Comparison of ENCODE assay signal across 1 cellular context in genomic region chr10:69315100-69315542, GRCh38.
A peak's percentile ranks its signal among the peaks of the same experiment; 100 is the strongest.
TF ChIP-seq lines count a peak whose summit lies in the region.

No MANE protein-coding gene starts in this region.

TF ChIP-seq in K562, 482 proteins besides CTCF, POLR2A, EP300 and RAD21 (continued from another document and continues in another):
- no peak for TF ChIP-seq THRB (CRISPR knock-in tag; conservative IDR thresholded peaks at IDR 0.05)
- no peak for TF ChIP-seq ZNF696 (CRISPR knock-in tag; conservative IDR thresholded peaks at IDR 0.05)
- TF ChIP-seq ZNF146 (CRISPR knock-in tag; IDR thresholded peaks at IDR 0.05; ENCODE audit: unreplicated experiment), result no peak
- TF ChIP-seq ZNF217 (CRISPR knock-in tag; IDR thresholded peaks at IDR 0.05), result no peak
- no peak for TF ChIP-seq ZFP36 (IDR thresholded peaks at IDR 0.05; ENCODE audit: low read depth, low read length, partially characterized antibody)
- no peak for TF ChIP-seq ZNF778 (CRISPR knock-in tag; IDR thresholded peaks at IDR 0.05)
- no peak for TF ChIP-seq RFX7 (CRISPR knock-in tag; IDR thresholded peaks at IDR 0.05)
- TF ChIP-seq MTF1 (CRISPR knock-in tag; IDR thresholded peaks at IDR 0.05; ENCODE audit: borderline replicate concordance), result 0 out of 2 replicates have a peak, but pooled peaks have one; percentile 20
- 0 out of 2 replicates have a peak, but pooled peaks have one; percentile 23 for TF ChIP-seq MYNN (IDR thresholded peaks at IDR 0.05)
- no peak for TF ChIP-seq MYNN (CRISPR knock-in tag; IDR thresholded peaks at IDR 0.05)
- no peak for TF ChIP-seq ZNF717 (CRISPR knock-in tag; IDR thresholded peaks at IDR 0.05)
- TF ChIP-seq ZSCAN29 (IDR thresholded peaks at IDR 0.05), result no peak
- no peak for TF ChIP-seq SMAD3 (CRISPR knock-in tag; conservative IDR thresholded peaks at IDR 0.05)
- no peak for TF ChIP-seq DLX4 (CRISPR knock-in tag; IDR thresholded peaks at IDR 0.05)
- 0 out of 2 replicates have a peak, but pooled peaks have one; percentile 15 for TF ChIP-seq ZNF324 (CRISPR knock-in tag; IDR thresholded peaks at IDR 0.05)
- TF ChIP-seq MAFF (IDR thresholded peaks at IDR 0.05; ENCODE audit: low read length), result no peak
- 0 out of 2 replicates have a peak, but pooled peaks have one; percentile 35 for TF ChIP-seq E2F3 (CRISPR knock-in tag; IDR thresholded peaks at IDR 0.05)
- no peak for TF ChIP-seq ZNF143 (CRISPR knock-in tag; IDR thresholded peaks at IDR 0.05)
- TF ChIP-seq ZNF76 (CRISPR knock-in tag; IDR thresholded peaks at IDR 0.05; ENCODE audit: borderline replicate concordance), result no peak
- TF ChIP-seq RFX1 (IDR thresholded peaks at IDR 0.05), result no peak
- no peak for TF ChIP-seq SMAD2 (IDR thresholded peaks at IDR 0.05; ENCODE audit: low read depth, low read length)
- TF ChIP-seq TSHZ1 (CRISPR knock-in tag; IDR thresholded peaks at IDR 0.05), result no peak
- no peak for TF ChIP-seq ETV1 (tag; conservative IDR thresholded peaks at IDR 0.05; ENCODE audit: low read depth)
- TF ChIP-seq PHTF2 (CRISPR knock-in tag; IDR thresholded peaks at IDR 0.05), result no peak
- 0 out of 2 replicates have a peak, but pooled peaks have one; percentile 26 for TF ChIP-seq GTF2E2 (tag; IDR thresholded peaks at IDR 0.05)
- TF ChIP-seq ZNF140 (CRISPR knock-in tag; IDR thresholded peaks at IDR 0.05), result no peak
- TF ChIP-seq PML (IDR thresholded peaks at IDR 0.05; ENCODE audit: low read length), result no peak
- no peak for TF ChIP-seq ZBTB5 (IDR thresholded peaks at IDR 0.05)
- no peak; the same call in 1 of the 2 replicates for TF ChIP-seq PBX2 (CRISPR knock-in tag; IDR thresholded peaks at IDR 0.05; ENCODE audit: low read depth)
- peak; percentile 78 for TF ChIP-seq PBX2 (tag; conservative IDR thresholded peaks at IDR 0.05; ENCODE audit: low read depth)
- 0 out of 2 replicates have a peak, but pooled peaks have one; percentile 8 for TF ChIP-seq THAP12 (CRISPR knock-in tag; IDR thresholded peaks at IDR 0.05)
- TF ChIP-seq NR2C1 (IDR thresholded peaks at IDR 0.05), result no peak
- TF ChIP-seq NR2C1 (tag; IDR thresholded peaks at IDR 0.05), result no peak
- no peak for TF ChIP-seq SAFB (IDR thresholded peaks at IDR 0.05; ENCODE audit: borderline replicate concordance, low read depth, low read length)
- no peak for TF ChIP-seq ZHX1 (conservative IDR thresholded peaks at IDR 0.05; ENCODE audit: low read length)
- no peak for TF ChIP-seq FOS (IDR thresholded peaks at IDR 0.05; ENCODE audit: extremely low read depth, insufficient read length)
- no peak for TF ChIP-seq TAL1 (IDR thresholded peaks at IDR 0.05)
- TF ChIP-seq RBM34 (IDR thresholded peaks at IDR 0.05; ENCODE audit: borderline replicate concordance, insufficient read depth, low read length), result no peak
- no peak for TF ChIP-seq PRDM10 (IDR thresholded peaks at IDR 0.05; ENCODE audit: partially characterized antibody)
- TF ChIP-seq SRSF9 (IDR thresholded peaks at IDR 0.05; ENCODE audit: borderline replicate concordance, low read depth, low read length), result no peak
- no peak; the same call in 1 of the 2 replicates for TF ChIP-seq SMARCA4 (IDR thresholded peaks at IDR 0.05)
- TF ChIP-seq ZNF79 (CRISPR knock-in tag; IDR thresholded peaks at IDR 0.05; ENCODE audit: low read depth), result no peak
- no peak for TF ChIP-seq NR0B1 (IDR thresholded peaks at IDR 0.05; ENCODE audit: partially characterized antibody)
